In the genomic region with DNA sequence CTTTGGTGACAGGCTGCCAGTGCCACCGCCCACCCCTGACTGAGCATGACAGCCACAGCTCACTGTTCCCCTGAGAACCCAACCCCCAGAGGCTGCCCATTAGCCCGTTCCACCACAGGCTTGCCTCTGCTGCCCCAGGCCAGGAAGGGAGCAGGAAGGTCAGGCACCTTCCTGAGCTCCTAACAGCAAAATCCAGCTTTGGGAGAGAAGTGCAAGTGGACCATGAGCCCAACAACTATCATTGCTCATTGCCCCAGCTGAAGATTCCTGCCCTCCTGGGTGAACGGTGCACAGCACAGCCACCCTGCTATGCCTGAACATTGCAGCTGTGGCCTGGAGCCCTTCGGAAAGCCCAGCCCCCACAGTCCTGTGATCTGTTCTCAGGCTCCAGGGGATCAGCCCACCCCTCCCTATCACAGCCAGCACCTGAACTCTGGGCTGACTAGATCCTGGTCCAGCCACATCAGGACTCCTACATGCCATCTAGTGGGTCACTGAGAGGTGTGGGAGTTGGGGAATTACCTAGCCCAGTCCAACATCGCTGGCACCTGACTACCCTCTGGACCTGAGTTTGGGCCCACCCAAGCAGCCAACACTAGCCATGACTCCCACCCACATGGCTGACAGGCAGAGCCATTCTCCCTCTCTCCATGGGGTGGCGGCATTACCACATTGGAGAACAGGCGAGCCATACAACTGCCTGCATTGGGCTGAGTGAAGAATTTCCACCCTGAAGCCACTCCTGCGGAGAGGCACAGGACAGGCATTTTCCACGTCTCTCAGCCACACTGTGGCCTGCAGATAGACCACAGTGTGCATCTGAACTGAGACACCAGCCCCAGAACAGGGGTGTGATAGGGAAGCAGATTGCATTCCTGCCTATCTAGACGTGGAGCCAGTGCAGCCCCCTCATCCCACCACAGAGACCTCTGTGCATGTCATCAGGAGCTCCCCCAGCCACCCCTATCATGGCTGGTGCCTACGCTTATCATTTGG, we compare ENCODE assay signal across 8 cellular contexts. TPM values are rescaled to one million over a fixed set of nuclear protein-coding genes. Genes with fewer than 3 reads are reported as not detected.
DNase-seq lines count a peak whose midpoint lies in the region; ATAC-seq and TF ChIP-seq lines count a peak whose summit lies in the region.

No MANE protein-coding gene starts in this region.

- intact Hi-C loops in heart left ventricle (cut with DNase I) (loop anchor here in 3 of 10 donors (1.0 to 5.0 kb wide), 3 partner anchors 28 to 99 kb away; no protein-coding TSS in a partner anchor), prostate gland (cut with DNase I) (loop anchor here (10.0 kb wide), 1 partner anchor 326 kb away; a partner anchor contains a TSS), vagina (cut with DNase I) (no loop called here)

- H3K27ac ChIP-seq in heart left ventricle (no peak overlapping the region), prostate gland (peak overlapping the region in 1 of 2 donors; percentile 5), vagina (no peak overlapping the region)

- TF ChIP-seq CTCF in heart left ventricle (IDR thresholded peaks at IDR 0.05) = peak; percentile 83 to 93 (median 89)
- TF ChIP-seq CTCF in prostate gland (IDR thresholded peaks at IDR 0.05) = peak; percentile 64 to 92 (median 82)
- TF ChIP-seq CTCF in vagina (IDR thresholded peaks at IDR 0.05) = peak; percentile 76 to 87 (median 76)

- DNase-seq in AG08396 (ENCODE audit: low spot score) (peak; percentile 86), HT1080 (ENCODE audit: low read depth) (peak; percentile 48), SW480 (ENCODE audit: low spot score) (peak; percentile 70), adipocyte (ENCODE audit: low read depth) (peak; percentile 87), heart left ventricle (peak; percentile 61 to 71 (median 66)), prostate gland (ENCODE audit: low spot score) (peak; percentile 65), vagina (ENCODE audit: extremely low spot score in 2 of 2) (peak; percentile 84 to 93)

- H3K27me3 ChIP-seq in adipocyte (replicated peaks; ENCODE audit: control insufficient read depth, insufficient read depth, low read length) (peaks cover 26% of the 10 kb centered on the region), heart left ventricle (peaks cover 0 to 3% (median 0%) of the 10 kb centered on the region in 9 donors), prostate gland (replicated peaks; ENCODE audit: insufficient read depth) (no peaks in the 10 kb centered on the region), vagina (no peaks in the 10 kb centered on the region)

- no peaks in the 10 kb centered on the region for H3K4me1 ChIP-seq in adipocyte (ENCODE audit: control insufficient read depth, insufficient read depth, low read length)
- peaks cover 0 to 5% (median 0%) of the 10 kb centered on the region in 12 donors for H3K4me1 ChIP-seq in heart left ventricle
- H3K4me1 ChIP-seq in prostate gland (replicated peaks) = no peaks in the 10 kb centered on the region
- no peaks in the 10 kb centered on the region for H3K4me1 ChIP-seq in vagina

- H3K4me3 ChIP-seq in adipocyte (ENCODE audit: low read length) (no peak overlapping the region), heart left ventricle (no peak overlapping the region), prostate gland (no peak overlapping the region), vagina (no peak overlapping the region)

- H3K36me3 ChIP-seq in adipocyte (ENCODE audit: control insufficient read depth, insufficient read depth, low read length, severe bottlenecking) = no peaks in the 10 kb centered on the region
- no peaks in the 10 kb centered on the region for H3K36me3 ChIP-seq in heart left ventricle
- no peaks in the 10 kb centered on the region for H3K36me3 ChIP-seq in prostate gland
- H3K36me3 ChIP-seq in vagina = no peaks in the 10 kb centered on the region

- TF ChIP-seq POLR2A in GM18505 (IDR thresholded peaks at IDR 0.05; ENCODE audit: borderline replicate concordance, extremely low read depth, insufficient read depth, insufficient read length) (no peak), heart left ventricle (IDR thresholded peaks at IDR 0.05) (no peak), prostate gland (IDR thresholded peaks at IDR 0.05) (no peak), vagina (IDR thresholded peaks at IDR 0.05) (no peak)

- WGBS in heart left ventricle, 4 donors = 21 to 31% (median 27%) methylated on average over 9 to 11 of the region's 11 CpGs
- 22% methylated on average over 11 of the region's 11 CpGs for WGBS in prostate gland

- H3K9ac ChIP-seq in adipocyte (ENCODE audit: low read length) = no peak overlapping the region

- H3K9me3 ChIP-seq in adipocyte (ENCODE audit: control insufficient read depth, low read length) = no peaks in the 10 kb centered on the region
- H3K9me3 ChIP-seq in heart left ventricle = peaks cover 0 to 18% (median 0%) of the 10 kb centered on the region in 12 donors
- no peaks in the 10 kb centered on the region for H3K9me3 ChIP-seq in prostate gland
- no peaks in the 10 kb centered on the region for H3K9me3 ChIP-seq in vagina

- ATAC-seq in GM18505 (IDR thresholded peaks at IDR 0.05; ENCODE audit: unreplicated experiment) (peak; percentile 67), heart left ventricle (peak; percentile 76 to 98 (median 93))

RNA-seq across cellular contexts. Expression of a gene that starts 58.4 kb away (rescaled TPM):
- total RNA-seq in HT1080 (2014; rRNA removed; shearing (Covaris generic)) = 0.63 TPM in 1 of 2 replicates, not detected in the other
- polyA plus RNA-seq in HT1080 (2015; cell fraction: cytosol; rRNA removed) = 0.02 and 0.03 TPM in 2 replicates
- 0.17 and 2.3 TPM in 2 replicates for polyA plus RNA-seq in HT1080 (2015; cell fraction: nucleus; rRNA removed)
- total RNA-seq in heart left ventricle (under 1 TPM in 2 of 9 donors, not detected in 7; 0.42 to 0.90 TPM), prostate gland (1 to 10 TPM in 1 of 2 donors, not detected in 1; 3.4 TPM), vagina (not detected)
- under 1 TPM in 1 of 2 donors, not detected in 1; 0.99 TPM for polyA plus RNA-seq in heart left ventricle
